Comparison of ENCODE assay signal across 9 cellular contexts in the genomic region with DNA sequence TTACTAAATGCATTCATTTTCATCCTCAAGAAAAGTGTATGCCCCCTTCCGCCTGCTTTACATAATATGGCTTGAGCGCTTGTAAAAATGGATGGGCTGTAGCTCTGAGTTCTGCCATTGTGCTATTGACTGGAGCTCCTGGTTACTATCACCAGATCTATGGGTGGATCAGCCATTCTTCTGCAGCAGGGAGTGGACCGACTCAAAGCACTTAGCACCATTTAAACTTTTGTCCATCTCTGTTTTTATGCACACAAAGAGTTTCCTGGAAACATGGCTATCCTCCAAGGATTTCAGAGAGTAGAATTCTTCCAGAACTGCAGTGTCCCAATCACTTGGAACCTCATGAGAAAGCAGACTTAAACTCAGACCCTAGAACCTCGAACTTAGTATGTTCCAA. TPM values are rescaled to one million over a fixed set of nuclear protein-coding genes. Genes with fewer than 3 reads are reported as not detected.
A peak's percentile ranks its signal among the peaks of the same experiment; 100 is the strongest.
DNase-seq lines count a peak whose midpoint lies in the region; ATAC-seq and TF ChIP-seq lines count a peak whose summit lies in the region.
"Had no signal": no experiment of that assay in that cellular context is flagged by ENCODE, and none has a peak within 500 bp of the region (broad histone marks: within the 10 kb centered on the region; RNA-seq: fewer than 3 reads in every experiment).

No MANE protein-coding gene starts in this region.

- no peak overlapping the region for H3K27ac Mint-ChIP-seq in CD8-positive, alpha-beta T cell

- H3K36me3 ChIP-seq in DOHH2 (ENCODE audit: control insufficient read depth, low read length) (peaks cover 2% of the 10 kb centered on the region; the same call in 1 of the 2 replicates), sigmoid colon (no peaks in the 10 kb centered on the region)
- no peaks in the 10 kb centered on the region for H3K36me3 ChIP-seq in CD8-positive, alpha-beta T cell (ENCODE audit: insufficient read depth, low read length)

- 14 to 56% methylated on average over 4 of the region's 4 CpGs for WGBS in sigmoid colon, 2 donors

- ATAC-seq in SK-N-SH treated with all-trans-retinoic acid at 6 μM for 48 hours (no peak), HG03460 (IDR thresholded peaks at IDR 0.05; ENCODE audit: unreplicated experiment) (no peak)
- no peak for ATAC-seq in CD8-positive, alpha-beta T cell
- ATAC-seq: T-cell had no signal

- peaks cover 28% of the 10 kb centered on the region for H3K4me1 Mint-ChIP-seq in CD8-positive, alpha-beta T cell (ENCODE audit: low read depth)

- no peaks in the 10 kb centered on the region for H3K27me3 Mint-ChIP-seq in CD8-positive, alpha-beta T cell (ENCODE audit: low read depth)
- H3K27me3 Mint-ChIP-seq: T-cell had no signal

- H3K79me2 ChIP-seq in DOHH2 (ENCODE audit: control insufficient read depth, low read length): peaks cover 6% of the 10 kb centered on the region

- CTCF ChIA-PET in CD8-positive, alpha-beta T cell (lab: Charles Lee): interaction anchor here (0.7 to 2.9 kb wide), 5 partner anchors 9 to 168 kb away, joined by 3 to 26 read pairs (median 6); no protein-coding TSS in a partner anchor

- peaks cover 6% of the 10 kb centered on the region for H3K36me3 Mint-ChIP-seq in CD8-positive, alpha-beta T cell
- H3K36me3 Mint-ChIP-seq: T-cell had no signal

- TF ChIP-seq POLR2A in sigmoid colon (IDR thresholded peaks at IDR 0.05): no peak

- H3K4me3 ChIP-seq in DOHH2 (ENCODE audit: low read length) (peak overlapping the region; percentile 52), fibroblast of mammary gland (ENCODE audit: control insufficient read depth, low read depth, low read length) (peak overlapping the region; percentile 35), sigmoid colon (peak overlapping the region in 1 of 4 donors; percentile 13)
- no peak overlapping the region for H3K4me3 ChIP-seq in CD8-positive, alpha-beta T cell (ENCODE audit: low read depth, low read length)

- no peaks in the 10 kb centered on the region for H3K9me2 ChIP-seq in DOHH2 (replicated peaks; ENCODE audit: control insufficient read depth, low read length)

- TF ChIP-seq CTCF in DOHH2 (IDR thresholded peaks at IDR 0.05; ENCODE audit: low read depth, low read length, poor library complexity, severe bottlenecking): no peak
- TF ChIP-seq CTCF in fibroblast of mammary gland (conservative IDR thresholded peaks at IDR 0.05; ENCODE audit: control insufficient read depth, insufficient read depth, low read depth, low read length): no peak
- TF ChIP-seq CTCF in sigmoid colon (IDR thresholded peaks at IDR 0.05): no peak
- no peak for TF ChIP-seq CTCF in CD8-positive, alpha-beta T cell (IDR thresholded peaks at IDR 0.05)

- H3K4me3 Mint-ChIP-seq in CD8-positive, alpha-beta T cell: no peak overlapping the region
- H3K4me3 Mint-ChIP-seq: T-cell had no signal

- H3K27me3 ChIP-seq in DOHH2 (ENCODE audit: control insufficient read depth, low read length): no peaks in the 10 kb centered on the region
- H3K27me3 ChIP-seq in sigmoid colon: no peaks in the 10 kb centered on the region
- no peaks in the 10 kb centered on the region for H3K27me3 ChIP-seq in CD8-positive, alpha-beta T cell (ENCODE audit: insufficient read depth, low read length)

- DNase-seq in fibroblast of mammary gland (ENCODE audit: low read depth) (peak; percentile 60), sigmoid colon (no peak), NCI-H128 (lab: John Stamatoyannopoulos, UW; ENCODE audit: unreplicated experiment) (no peak), NOMO-1 treated with dmso at 0.1 percent for 144 hours (lab: John Stamatoyannopoulos, UW; ENCODE audit: unreplicated experiment) (no peak)
- no peak for DNase-seq in CD8-positive, alpha-beta T cell

- intact Hi-C loops in sigmoid colon (cut with DNase I): no loop called here
- intact Hi-C loops in CD8-positive, alpha-beta T cell (cut with DNase I, micrococcal nuclease): no loop called here

- H4K20me1 ChIP-seq in DOHH2 (ENCODE audit: control insufficient read depth, insufficient read depth, low read depth, low read length): no peaks in the 10 kb centered on the region

- peak overlapping the region; percentile 99 for H3K27ac ChIP-seq in DOHH2 (ENCODE audit: low read depth, low read length)
- peak overlapping the region; percentile 63 to 98 (median 66) for H3K27ac ChIP-seq in sigmoid colon
- H3K27ac ChIP-seq in CD8-positive, alpha-beta T cell (ENCODE audit: low read depth, low read length): no peak overlapping the region

- no peaks in the 10 kb centered on the region for H3K9me3 ChIP-seq in DOHH2 (ENCODE audit: control insufficient read depth, insufficient read depth, low read length)
- no peaks in the 10 kb centered on the region for H3K9me3 ChIP-seq in sigmoid colon
- H3K9me3 ChIP-seq in CD8-positive, alpha-beta T cell (ENCODE audit: low read length): no peaks in the 10 kb centered on the region

- no peaks in the 10 kb centered on the region for H3K9me3 Mint-ChIP-seq in CD8-positive, alpha-beta T cell
- H3K9me3 Mint-ChIP-seq: T-cell had no signal

- POLR2A ChIA-PET in CD8-positive, alpha-beta T cell (lab: Charles Lee): interaction anchor here (0.8 to 1.3 kb wide), 2 partner anchors 28 to 116 kb away, joined by 3 read pairs; a partner anchor contains a TSS

- H3K4me1 ChIP-seq in DOHH2 (ENCODE audit: control insufficient read depth, low read length) (peaks cover 91% of the 10 kb centered on the region), sigmoid colon (peaks cover 0 to 75% (median 47%) of the 10 kb centered on the region in 4 donors)
- H3K4me1 ChIP-seq in CD8-positive, alpha-beta T cell (ENCODE audit: insufficient read depth, low read length): peaks cover 8% of the 10 kb centered on the region

- H3F3A ChIP-seq in DOHH2 (ENCODE audit: control insufficient read depth, insufficient read depth): peaks cover 35% of the 10 kb centered on the region

- TF ChIP-seq EP300 in sigmoid colon (IDR thresholded peaks at IDR 0.05): no peak

- H3K4me2 ChIP-seq in DOHH2 (ENCODE audit: low read length): peak overlapping the region; percentile 88

TF ChIP-seq in SK-N-SH treated with all-trans-retinoic acid at 6 μM for 48 hours, 23 proteins besides CTCF, POLR2A, EP300 and RAD21:
- no peak for TF ChIP-seq OSR1 (CRISPR knock-in tag; IDR thresholded peaks at IDR 0.05)
- TF ChIP-seq ISL1 (CRISPR knock-in tag; IDR thresholded peaks at IDR 0.05): 0 out of 2 replicates have a peak, but pooled peaks have one; percentile 16

RNA-seq across cellular contexts. Expression of a gene that starts 4.5 kb away (rescaled TPM):
- total RNA-seq in sigmoid colon: 10 to 100 TPM; 37.6 to 80.3 (median 55.7) TPM
- polyA plus RNA-seq in sigmoid colon: 10 to 100 TPM; 42.5 to 53.4 (median 45.6) TPM
- 10 to 100 TPM; 21.8 to 22.0 TPM for total RNA-seq in CD8-positive, alpha-beta T cell

RNA-seq across cellular contexts. Expression of a gene that starts 27.9 kb away (rescaled TPM):
- 10 to 100 TPM in 2 of 4 donors, 1 to 10 TPM in 2; 8.9 to 15.8 (median 11.6) TPM for total RNA-seq in sigmoid colon
- polyA plus RNA-seq in sigmoid colon: 1 to 10 TPM; 3.0 to 8.2 (median 4.4) TPM
- total RNA-seq in CD8-positive, alpha-beta T cell: 10 to 100 TPM; 24.7 to 25.5 TPM
